8 cellular contexts compared by ENCODE assay signal in the genomic region with DNA sequence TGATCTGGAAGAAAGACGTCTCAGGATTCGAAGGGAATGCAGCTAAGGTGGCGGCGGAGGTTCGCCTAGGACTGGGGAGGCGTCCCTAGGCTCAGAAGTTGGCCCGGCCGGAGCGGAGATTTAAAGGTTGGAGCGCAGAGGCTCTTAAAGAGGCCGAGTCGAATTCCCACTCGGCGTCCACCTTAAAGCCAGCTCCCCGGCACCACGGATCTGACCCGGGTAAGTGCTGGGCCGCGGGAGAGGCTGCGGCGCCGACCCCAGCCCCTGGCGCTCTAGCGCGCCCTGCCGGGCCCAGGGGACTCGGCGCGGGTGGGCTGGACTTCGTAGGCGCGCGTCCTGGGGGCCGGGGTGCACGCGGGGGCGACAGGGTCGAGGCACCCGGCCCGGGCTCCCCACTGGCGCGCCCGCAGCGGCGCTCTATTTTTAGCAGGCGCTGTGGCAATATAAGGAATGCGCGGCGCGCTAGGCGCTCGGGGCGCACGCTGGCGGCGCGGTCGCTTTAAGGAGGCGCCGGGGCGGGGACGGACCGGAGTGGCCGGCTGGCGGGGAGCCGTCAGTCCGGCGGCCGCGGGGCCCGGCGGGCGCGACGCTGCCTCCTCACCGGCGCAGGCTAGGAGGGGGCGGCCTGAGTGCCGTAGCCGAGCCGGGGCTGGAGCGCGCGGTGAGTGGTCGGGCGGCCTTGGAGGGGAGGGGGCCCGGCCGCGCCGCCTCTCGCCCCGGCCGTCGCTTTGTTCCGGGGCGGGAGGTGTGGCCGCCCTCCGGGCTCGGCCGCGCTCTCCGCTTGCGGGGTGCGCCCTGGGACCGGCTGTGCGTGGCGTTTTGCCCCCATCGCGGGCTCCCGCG. TPM values are rescaled to one million over a fixed set of nuclear protein-coding genes. Genes with fewer than 3 reads are reported as not detected.
DNase-seq lines count a peak whose midpoint lies in the region; ATAC-seq, FAIRE-seq and TF ChIP-seq lines count a peak whose summit lies in the region.

A gene (plus strand): TSS at position 473 of the 843 bp plus-strand sequence. CDS start 24,305 bp downstream, outside the sequence.

- H3K9me3 Mint-ChIP-seq in T-helper 2 cell treated with Interferon-gamma antibody and Interleukin-4, amounts not matched to agents 5 μg/mL and 100 μg/mL, for 36 hours, result no peaks in the 10 kb centered on the region

- H3K9ac ChIP-seq in kidney (ENCODE audit: low read length in 2 of 2) (peak within 1 kb of the TSS; percentile 76 to 95), skeletal muscle tissue (ENCODE audit: low read depth in 1 of 3, low read length in 3 of 3) (peak within 1 kb of the TSS; percentile 95)

- H3K27me3 Mint-ChIP-seq in T-helper 2 cell treated with Interferon-gamma antibody and Interleukin-4, amounts not matched to agents 5 μg/mL and 100 μg/mL, for 36 hours (ENCODE audit: low read depth), result peaks cover 47% of the 10 kb centered on the region

- peak within 1 kb of the TSS; percentile 96 for H3K4me3 Mint-ChIP-seq in T-helper 2 cell treated with Interferon-gamma antibody and Interleukin-4, amounts not matched to agents 5 μg/mL and 100 μg/mL, for 36 hours

- peaks cover 5% of the 10 kb centered on the region for H3K4me1 Mint-ChIP-seq in T-helper 2 cell treated with Interferon-gamma antibody and Interleukin-4, amounts not matched to agents 5 μg/mL and 100 μg/mL, for 36 hours (ENCODE audit: low read depth)

- no peaks in the 10 kb centered on the region for H3K9me3 ChIP-seq in kidney (ENCODE audit: control insufficient read depth in 1 of 2, low read length in 2 of 2)
- no peaks in the 10 kb centered on the region for H3K9me3 ChIP-seq in skeletal muscle tissue (ENCODE audit: control insufficient read depth in 3 of 3, low read length in 3 of 3)

- H3K27me3 ChIP-seq in skeletal muscle tissue (ENCODE audit: control insufficient read depth in 3 of 3, insufficient read depth in 3 of 3, low read length in 3 of 3), result no peaks in the 10 kb centered on the region

- H3K27ac ChIP-seq in coronary artery (peak within 1 kb of the TSS; percentile 95), kidney (ENCODE audit: low read depth in 2 of 2, low read length in 2 of 2) (peak within 1 kb of the TSS; percentile 82 to 92), skeletal muscle tissue (ENCODE audit: low read depth, low read length) (peak within 1 kb of the TSS; percentile 93)

- H3K36me3 ChIP-seq in kidney (ENCODE audit: control insufficient read depth in 1 of 2, insufficient read depth in 2 of 2, low read length in 2 of 2) (no peaks in the 10 kb centered on the region), skeletal muscle tissue (ENCODE audit: control insufficient read depth in 3 of 3, insufficient read depth in 3 of 3, low read length in 3 of 3) (peaks cover 0 to 1% (median 0%) of the 10 kb centered on the region in 3 donors)

- H3K4me1 ChIP-seq in kidney (ENCODE audit: control insufficient read depth in 1 of 2, insufficient read depth in 1 of 2, low read depth in 1 of 2, low read length in 2 of 2) (peaks cover 3 to 17% of the 10 kb centered on the region in 2 donors), skeletal muscle tissue (ENCODE audit: control insufficient read depth in 3 of 3, insufficient read depth in 3 of 3, low read length in 3 of 3) (peaks cover 35 to 47% (median 39%) of the 10 kb centered on the region in 3 donors)

- no peak for FAIRE-seq in kidney (lab: Jason Lieb, UNC)

- no peaks in the 10 kb centered on the region for H3K36me3 Mint-ChIP-seq in T-helper 2 cell treated with Interferon-gamma antibody and Interleukin-4, amounts not matched to agents 5 μg/mL and 100 μg/mL, for 36 hours (ENCODE audit: low read depth)

- H3K27ac Mint-ChIP-seq in T-helper 2 cell treated with Interferon-gamma antibody and Interleukin-4, amounts not matched to agents 5 μg/mL and 100 μg/mL, for 36 hours, result peak within 1 kb of the TSS; percentile 60

- peak within 1 kb of the TSS; percentile 89 for H3K4me3 ChIP-seq in coronary artery
- peak within 1 kb of the TSS; percentile 86 to 89 for H3K4me3 ChIP-seq in kidney (ENCODE audit: low read length in 2 of 2)
- peak within 1 kb of the TSS; percentile 88 to 94 (median 89) for H3K4me3 ChIP-seq in skeletal muscle tissue (ENCODE audit: low read length in 3 of 3)

- intact Hi-C loops in kidney (cut with DNase I), result no loop called here

- ATAC-seq in HG03378 (IDR thresholded peaks at IDR 0.05; ENCODE audit: unreplicated experiment), result no peak
- no peak for ATAC-seq in HG02763 (IDR thresholded peaks at IDR 0.05; ENCODE audit: unreplicated experiment)

- TF ChIP-seq CTCF in coronary artery (IDR thresholded peaks at IDR 0.05) (no peak), kidney (IDR thresholded peaks at IDR 0.05; ENCODE audit: borderline replicate concordance, extremely low read depth, insufficient read depth) (peak; percentile 23)

- DNase-seq in ELF-1 (ENCODE audit: low read depth, low spot score), result peak; percentile 86
- DNase-seq in LoVo (ENCODE audit: low spot score), result peak; percentile 80
- DNase-seq in T-helper 2 cell treated with Interferon-gamma antibody and Interleukin-4, amounts not matched to agents 5 μg/mL and 100 μg/mL, for 36 hours (ENCODE audit: low spot score), result peak; percentile 28
- peak; percentile 90 for DNase-seq in coronary artery (ENCODE audit: low spot score)
- DNase-seq in kidney, result peak; percentile 94

RNA-seq across cellular contexts. Expression of the gene that starts here (rescaled TPM):
- 106 TPM for total RNA-seq in kidney
- polyA plus RNA-seq in kidney (ENCODE audit: insufficient read depth, low read depth, low replicate concordance), result 30.9 TPM
- 28.7 TPM for total RNA-seq in skeletal muscle tissue

Comparison
In these comparisons a context has a peak if more than half of its experiments do, and no peak if none do; other contexts are left out.
1. DNase-seq: peak in every context shown above with its lines; median percentile 94 in kidney; 90 in coronary artery; 86 in ELF-1; 80 in LoVo; 28 in T-helper 2 cell treated with Interferon-gamma antibody and Interleukin-4, amounts not matched to agents 5 μg/mL and 100 μg/mL, for 36 hours.